ENCODE assay signal across 14 cellular contexts in genomic region chr9:90969021-90969675, GRCh38.
DNase-seq lines count a peak whose midpoint lies in the region; ATAC-seq, FAIRE-seq and TF ChIP-seq lines count a peak whose summit lies in the region.
"Had no signal": no experiment of that assay in that cellular context is flagged by ENCODE, and none has a peak within 500 bp of the region (broad histone marks: within the 10 kb centered on the region; RNA-seq: fewer than 3 reads in every experiment).

No MANE protein-coding gene starts in this region.

- H3K9ac ChIP-seq in BLaER1, result no peak overlapping the region
- H3K9ac ChIP-seq: KMS-11 had no signal

- TF ChIP-seq EP300 in stomach (IDR thresholded peaks at IDR 0.05), result no peak

- H3K27ac ChIP-seq in BLaER1 (peak overlapping the region; percentile 96), stomach (no peak overlapping the region)

- TF ChIP-seq POLR2A in stomach (IDR thresholded peaks at IDR 0.05), result no peak

- H3K4me2 ChIP-seq in BLaER1, result peak overlapping the region; percentile 17; the same call in 1 of the 2 replicates

- DNase-seq in NCI-H1105 (lab: John Stamatoyannopoulos, UW) (peak; percentile 94), NCI-H2196 treated with DMSO at 0.1 percent for 48 hours (lab: John Stamatoyannopoulos, UW; ENCODE audit: unreplicated experiment) (peak; percentile 9), bronchial epithelial cell (ENCODE audit: low read depth) (peak; percentile 94), stomach (no peak), DMS114 treated with DMSO at 0.1 percent for 48 hours (lab: John Stamatoyannopoulos, UW; ENCODE audit: unreplicated experiment) (no peak)
- no peak for DNase-seq in stimulated activated CD4-positive, alpha-beta T cell treated with anti-CD3 and anti-CD28 coated beads, Interleukin-4, amount 100 ng/mL, for 24 hours
- DNase-seq: activated CD8-positive, alpha-beta memory T cell treated with anti-CD3 and anti-CD28 coated beads for 24 hours; effector CD8-positive, alpha-beta T cell; right cardiac atrium had no signal

- H3K4me1 ChIP-seq in BLaER1 (peaks cover 96% of the 10 kb centered on the region), stomach (no peaks in the 10 kb centered on the region)

- H3K4me3 ChIP-seq in BLaER1 (no peak overlapping the region), bronchial epithelial cell (ENCODE audit: low read depth, low read length) (no peak overlapping the region), stomach (no peak overlapping the region)

- H3K36me3 ChIP-seq in BLaER1, result no peaks in the 10 kb centered on the region
- no peaks in the 10 kb centered on the region for H3K36me3 ChIP-seq in bronchial epithelial cell (ENCODE audit: control insufficient read depth, insufficient read depth, low read length)
- H3K36me3 ChIP-seq in stomach, result no peaks in the 10 kb centered on the region

- H4K20me1 ChIP-seq in BLaER1, result no peaks in the 10 kb centered on the region

- no peak for ATAC-seq in HG03025 (IDR thresholded peaks at IDR 0.05; ENCODE audit: low FRiP score, unreplicated experiment)
- ATAC-seq: right cardiac atrium, WTC11 had no signal

- no peaks in the 10 kb centered on the region for H3K27me3 ChIP-seq in BLaER1
- no peaks in the 10 kb centered on the region for H3K27me3 ChIP-seq in bronchial epithelial cell (ENCODE audit: control insufficient read depth, insufficient read depth, low read length)
- H3K27me3 ChIP-seq in stomach, result peaks cover 0 to 8% (median 0%) of the 10 kb centered on the region in 3 donors

- FAIRE-seq in bronchial epithelial cell (lab: Jason Lieb, UNC), result peak; percentile 7
- FAIRE-seq: RCC 7860 had no signal

- intact Hi-C loops in stomach (cut with DNase I; ENCODE audit: low total_unique reads), result no loop called here

- H3K9me3 ChIP-seq in BLaER1 (no peaks in the 10 kb centered on the region), stomach (no peaks in the 10 kb centered on the region)

- TF ChIP-seq CTCF in bronchial epithelial cell (IDR thresholded peaks at IDR 0.05; ENCODE audit: insufficient read depth, low read length, severe bottlenecking) (no peak), stomach (IDR thresholded peaks at IDR 0.05) (no peak)

- 81 to 88% (median 88%) methylated on average over 9 to 10 of the region's 10 CpGs for WGBS in stomach, 5 donors

Comparison
In these comparisons a context has a peak if more than half of its experiments do, and no peak if none do; other contexts are left out.
1. DNase-seq: peak in NCI-H1105 (single experiment), NCI-H2196 treated with DMSO at 0.1 percent for 48 hours (single experiment) and bronchial epithelial cell (single experiment); none in stimulated activated CD4-positive, alpha-beta T cell treated with anti-CD3 and anti-CD28 coated beads, Interleukin-4, amount 100 ng/mL, for 24 hours (single experiment), stomach (single experiment) and DMS114 treated with DMSO at 0.1 percent for 48 hours (single experiment).